ENCODE assay signal across 10 cellular contexts in genomic region chr3:195151866-195152526, GRCh38.
DNase-seq lines count a peak whose midpoint lies in the region; ATAC-seq and TF ChIP-seq lines count a peak whose summit lies in the region.
"Had no signal": no experiment of that assay in that cellular context is flagged by ENCODE, and none has a peak within 500 bp of the region (broad histone marks: within the 10 kb centered on the region; RNA-seq: fewer than 3 reads in every experiment).

No MANE protein-coding gene starts in this region.

- H3K27ac ChIP-seq in SK-N-MC (peak overlapping the region; percentile 94), sigmoid colon (peak overlapping the region; percentile 80 to 94 (median 92))

- H3K9me3 ChIP-seq in SK-N-MC (ENCODE audit: low read depth, low read length) (no peaks in the 10 kb centered on the region), sigmoid colon (no peaks in the 10 kb centered on the region)
- H3K9me3 ChIP-seq: thoracic aorta had no signal

- H3K4me3 ChIP-seq in SK-N-MC, result no peak overlapping the region
- no peak overlapping the region for H3K4me3 ChIP-seq in fibroblast of villous mesenchyme (ENCODE audit: low read depth, low read length)
- no peak overlapping the region for H3K4me3 ChIP-seq in sigmoid colon
- H3K4me3 ChIP-seq: thoracic aorta had no signal

- WGBS in sigmoid colon, 2 donors, result 62 to 74% methylated on average over 11 of the region's 11 CpGs

- TF ChIP-seq POLR2A in sigmoid colon (IDR thresholded peaks at IDR 0.05), result no peak

- H3K27me3 ChIP-seq in sigmoid colon, result no peaks in the 10 kb centered on the region

- ATAC-seq in GM21737 (IDR thresholded peaks at IDR 0.05; ENCODE audit: unreplicated experiment) (no peak), left lobe of liver (no peak)

- H3K9ac ChIP-seq in SK-N-MC (ENCODE audit: insufficient read length), result no peak overlapping the region

- H3K4me1 ChIP-seq in sigmoid colon, result peaks cover 0 to 82% (median 69%) of the 10 kb centered on the region in 4 donors

- DNase-seq in EL, result peak; percentile 86
- no peak for DNase-seq in SK-N-MC (ENCODE audit: low read depth, low spot score)
- peak; percentile 75 for DNase-seq in fibroblast of villous mesenchyme (ENCODE audit: low read depth)
- DNase-seq in sigmoid colon, result no peak
- DNase-seq in NCI-H1048 (lab: John Stamatoyannopoulos, UW), result no peak
- DNase-seq in left lobe of liver (ENCODE audit: low spot score), result no peak
- no peak for DNase-seq in SIG-M5 treated with dmso at 0.1 percent for 504 hours (lab: John Stamatoyannopoulos, UW; ENCODE audit: unreplicated experiment)
- DNase-seq: GOT3 had no signal

- intact Hi-C loops in sigmoid colon (cut with DNase I), result no loop called here

- TF ChIP-seq EP300 in sigmoid colon (IDR thresholded peaks at IDR 0.05), result no peak

- H3K36me3 ChIP-seq in SK-N-MC (ENCODE audit: insufficient read depth, low read length) (no peaks in the 10 kb centered on the region), sigmoid colon (no peaks in the 10 kb centered on the region)
- H3K36me3 ChIP-seq: thoracic aorta had no signal

- TF ChIP-seq CTCF in fibroblast of villous mesenchyme (IDR thresholded peaks at IDR 0.05; ENCODE audit: insufficient read depth, low read depth, low read length) (no peak), sigmoid colon (IDR thresholded peaks at IDR 0.05) (no peak)

Comparison
In these comparisons a context has a peak if more than half of its experiments do, and no peak if none do; other contexts are left out.
1. DNase-seq: peak in EL (single experiment) and fibroblast of villous mesenchyme (single experiment); none in SK-N-MC (single experiment), sigmoid colon (single experiment), NCI-H1048 (single experiment), left lobe of liver (single experiment) and SIG-M5 treated with dmso at 0.1 percent for 504 hours (single experiment).